ENCODE assay signal across 24 cellular contexts in genomic region chr11:69376155-69377028, GRCh38.
DNase-seq lines count a peak whose midpoint lies in the region; TF ChIP-seq lines count a peak whose summit lies in the region.
"Had no signal": no experiment of that assay in that cellular context is flagged by ENCODE, and none has a peak within 500 bp of the region (broad histone marks: within the 10 kb centered on the region; RNA-seq: fewer than 3 reads in every experiment).

No MANE protein-coding gene starts in this region.

- H4K8ac ChIP-seq in mesendoderm (ENCODE audit: low read depth, low read length): no peak overlapping the region

- H3K27ac ChIP-seq in RWPE1: peak overlapping the region; percentile 87
- H3K27ac ChIP-seq in esophagus squamous epithelium: peak overlapping the region; percentile 44 to 85 (median 76)
- no peak overlapping the region for H3K27ac ChIP-seq in mesendoderm (ENCODE audit: low read depth, low read length)
- H3K27ac ChIP-seq in sigmoid colon: no peak overlapping the region
- H3K27ac ChIP-seq: GM23248, tibial artery had no signal

- H4K5ac ChIP-seq in mesendoderm (ENCODE audit: low read length): no peak overlapping the region

- H2BK120ac ChIP-seq in mesendoderm (ENCODE audit: low read depth, low read length): no peak overlapping the region

- H3K9me3 ChIP-seq in esophagus squamous epithelium (no peaks in the 10 kb centered on the region), skeletal muscle satellite cell (replicated peaks; ENCODE audit: low read length) (no peaks in the 10 kb centered on the region), sigmoid colon (no peaks in the 10 kb centered on the region)
- H3K9me3 ChIP-seq: A549, tibial artery had no signal

- TF ChIP-seq POLR2A in esophagus squamous epithelium (IDR thresholded peaks at IDR 0.05) (no peak), sigmoid colon (IDR thresholded peaks at IDR 0.05) (no peak)

- no peak overlapping the region for H3K4me3 Mint-ChIP-seq in activated naive CD4-positive, alpha-beta T cell treated with anti-CD3 and anti-CD28 coated beads for 36 hours
- H3K4me3 Mint-ChIP-seq: activated CD4-positive, alpha-beta memory T cell treated with anti-CD3 and anti-CD28 coated beads for 36 hours; activated T-cell treated with anti-CD3 and anti-CD28 coated beads, Interleukin-2, amount 50 U/mL, for 72 hours; CD4-positive, alpha-beta T cell; nephron; stimulated activated effector memory CD8-positive, alpha-beta T cell treated with anti-CD3 and anti-CD28 coated beads, Interleukin-12 subunit alpha, Interleukin-12 subunit beta, amount 100 ng/mL, for 72 hours; T-cell had no signal

- H3K36me3 ChIP-seq in esophagus squamous epithelium (no peaks in the 10 kb centered on the region), skeletal muscle satellite cell (ENCODE audit: insufficient read depth, low read length) (no peaks in the 10 kb centered on the region), mesendoderm (ENCODE audit: control insufficient read depth, insufficient read depth, low read length) (no peaks in the 10 kb centered on the region), sigmoid colon (no peaks in the 10 kb centered on the region)
- H3K36me3 ChIP-seq: tibial artery had no signal

- TF ChIP-seq EP300 in sigmoid colon (IDR thresholded peaks at IDR 0.05): no peak

- H3K56ac ChIP-seq in mesendoderm (ENCODE audit: low read length): no peak overlapping the region

- H3K36me3 Mint-ChIP-seq in activated naive CD4-positive, alpha-beta T cell treated with anti-CD3 and anti-CD28 coated beads for 36 hours (ENCODE audit: low read depth): no peaks in the 10 kb centered on the region
- H3K36me3 Mint-ChIP-seq: activated CD4-positive, alpha-beta memory T cell treated with anti-CD3 and anti-CD28 coated beads for 36 hours; stimulated activated effector memory CD8-positive, alpha-beta T cell treated with anti-CD3 and anti-CD28 coated beads, Interleukin-12 subunit alpha, Interleukin-12 subunit beta, amount 100 ng/mL, for 72 hours; T-cell had no signal

- H3K9ac ChIP-seq in skeletal muscle satellite cell (ENCODE audit: low read depth, low read length) (no peak overlapping the region), mesendoderm (ENCODE audit: low read length) (no peak overlapping the region)
- H3K9ac ChIP-seq: GM23248 had no signal

- no peak overlapping the region for H2BK5ac ChIP-seq in mesendoderm (ENCODE audit: low read length)

- CTCF ChIA-PET in activated naive CD4-positive, alpha-beta T cell treated with anti-CD3 and anti-CD28 coated beads for 36 hours (lab: Charles Lee): no interaction called here
- CTCF ChIA-PET in RWPE1 (lab: Yijun Ruan, JAX): interaction anchor here (0.8 kb wide), 1 partner anchor 275 kb away, joined by 3 read pairs; no protein-coding TSS in a partner anchor

- no peak overlapping the region for H3K18ac ChIP-seq in mesendoderm (ENCODE audit: low read length)

- no peaks in the 10 kb centered on the region for H3K27me3 ChIP-seq in esophagus squamous epithelium
- H3K27me3 ChIP-seq in skeletal muscle satellite cell (ENCODE audit: control insufficient read depth, insufficient read depth, low read length): no peaks in the 10 kb centered on the region
- H3K27me3 ChIP-seq in mesendoderm (ENCODE audit: insufficient read depth, low read length, poor library complexity): no peaks in the 10 kb centered on the region
- peaks cover 0 to 7% (median 0%) of the 10 kb centered on the region in 3 donors for H3K27me3 ChIP-seq in sigmoid colon

- no peak overlapping the region for H3K23ac ChIP-seq in mesendoderm (ENCODE audit: low read length)

- H3K4me3 ChIP-seq in esophagus squamous epithelium (peak overlapping the region in 2 of 4 donors; percentile 15 to 40), skeletal muscle satellite cell (ENCODE audit: low read length) (no peak overlapping the region), mesendoderm (ENCODE audit: low read length) (no peak overlapping the region), sigmoid colon (no peak overlapping the region)
- H3K4me3 ChIP-seq: A549, GM23248, tibial artery had no signal

- H3K4me1 Mint-ChIP-seq in activated naive CD4-positive, alpha-beta T cell treated with anti-CD3 and anti-CD28 coated beads for 36 hours (ENCODE audit: low read depth): no peaks in the 10 kb centered on the region
- H3K4me1 Mint-ChIP-seq: nephron had no signal

- H2AK5ac ChIP-seq in mesendoderm (ENCODE audit: low read length): no peak overlapping the region

- no peaks in the 10 kb centered on the region for H3K9me3 Mint-ChIP-seq in activated naive CD4-positive, alpha-beta T cell treated with anti-CD3 and anti-CD28 coated beads for 36 hours
- H3K9me3 Mint-ChIP-seq: activated CD4-positive, alpha-beta memory T cell treated with anti-CD3 and anti-CD28 coated beads for 36 hours; activated T-cell treated with anti-CD3 and anti-CD28 coated beads, Interleukin-2, amount 50 U/mL, for 72 hours; CD4-positive, alpha-beta T cell; nephron; stimulated activated effector memory CD8-positive, alpha-beta T cell treated with anti-CD3 and anti-CD28 coated beads, Interleukin-12 subunit alpha, Interleukin-12 subunit beta, amount 100 ng/mL, for 72 hours; T-cell had no signal

- H3K4ac ChIP-seq in mesendoderm (ENCODE audit: low read depth, low read length): no peak overlapping the region

- no peaks in the 10 kb centered on the region for H3K79me2 ChIP-seq in mesendoderm (ENCODE audit: control insufficient read depth, insufficient read depth, low read length)

- no peaks in the 10 kb centered on the region for H3K79me1 ChIP-seq in mesendoderm (ENCODE audit: low read length)

- DNase-seq in activated naive CD4-positive, alpha-beta T cell treated with anti-CD3 and anti-CD28 coated beads for 36 hours: peak; percentile 2
- DNase-seq in activated naive CD4-positive, alpha-beta T cell (lab: John Stamatoyannopoulos, UW): no peak
- no peak for DNase-seq in RWPE1 (ENCODE audit: low spot score)
- DNase-seq in esophagus squamous epithelium (lab: John Stamatoyannopoulos, UW): no peak
- DNase-seq in activated gamma-delta T cell treated with Interleukin-2 at 50 U/mL for 16 hours: no peak
- DNase-seq in mesendoderm: no peak
- no peak for DNase-seq in sigmoid colon
- DNase-seq: activated CD4-positive, alpha-beta memory T cell treated with anti-CD3 and anti-CD28 coated beads for 36 hours; activated T-cell treated with anti-CD3 and anti-CD28 coated beads, Interleukin-2, amount 50 U/mL, for 72 hours; central memory CD4-positive, alpha-beta T cell; DMS53; glutamatergic neuron; GM23248; NCI-H2029; NK-92 treated with Interleukin-12 subunit alpha and Interleukin-12 subunit beta, amount 100 ng/mL, for 24 hours; RPMI8226; stimulated activated CD4-positive, alpha-beta T cell treated with anti-CD3 and anti-CD28 coated beads, Interleukin-15, amount 100 ng/mL, for 24 hours had no signal

- no peak overlapping the region for H2BK15ac ChIP-seq in mesendoderm (replicated peaks; ENCODE audit: low read depth)

- no peak for TF ChIP-seq CTCF in RWPE1 (conservative IDR thresholded peaks at IDR 0.05; ENCODE audit: low read depth)
- TF ChIP-seq CTCF in esophagus squamous epithelium (IDR thresholded peaks at IDR 0.05): no peak
- TF ChIP-seq CTCF in sigmoid colon (IDR thresholded peaks at IDR 0.05): no peak

- H3K4me1 ChIP-seq in esophagus squamous epithelium: peaks cover 12 to 59% (median 27%) of the 10 kb centered on the region in 3 donors
- H3K4me1 ChIP-seq in skeletal muscle satellite cell (ENCODE audit: control insufficient read depth, insufficient read depth, low read length): peaks cover 10% of the 10 kb centered on the region
- H3K4me1 ChIP-seq in mesendoderm (ENCODE audit: control insufficient read depth, low read depth, low read length): no peaks in the 10 kb centered on the region
- no peaks in the 10 kb centered on the region for H3K4me1 ChIP-seq in sigmoid colon

- WGBS in esophagus squamous epithelium, 2 donors: 68 to 84% methylated on average over 6 to 14 of the region's 20 CpGs
- WGBS in mesendoderm (ENCODE audit: extremely low coverage, insufficient coverage, low lambda C conversion rate): no CpG with 5 or more reads among the region's 20 CpGs
- 47 to 87% methylated on average over 20 of the region's 20 CpGs for WGBS in sigmoid colon, 2 donors

- intact Hi-C loops in activated naive CD4-positive, alpha-beta T cell treated with anti-CD3 and anti-CD28 coated beads for 36 hours (cut with micrococcal nuclease): no loop called here
- intact Hi-C loops in esophagus squamous epithelium (cut with DNase I) (no loop called here), sigmoid colon (cut with DNase I) (no loop called here)

- H3K4me2 ChIP-seq in skeletal muscle satellite cell (ENCODE audit: low read length): peak overlapping the region; percentile 58
- H3K4me2 ChIP-seq in mesendoderm (ENCODE audit: low read length): no peak overlapping the region
- H3K4me2 ChIP-seq: A549 had no signal

- H3K27ac Mint-ChIP-seq in activated naive CD4-positive, alpha-beta T cell treated with anti-CD3 and anti-CD28 coated beads for 36 hours: no peak overlapping the region
- H3K27ac Mint-ChIP-seq: activated CD4-positive, alpha-beta memory T cell treated with anti-CD3 and anti-CD28 coated beads for 36 hours; activated T-cell treated with anti-CD3 and anti-CD28 coated beads, Interleukin-2, amount 50 U/mL, for 72 hours; CD4-positive, alpha-beta T cell; nephron; stimulated activated effector memory CD8-positive, alpha-beta T cell treated with anti-CD3 and anti-CD28 coated beads, Interleukin-12 subunit alpha, Interleukin-12 subunit beta, amount 100 ng/mL, for 72 hours; T-cell had no signal

- POLR2A ChIA-PET in RWPE1 (lab: Yijun Ruan, JAX; ENCODE audit: low non-redundant PET): no interaction called here

- no peaks in the 10 kb centered on the region for H3K27me3 Mint-ChIP-seq in activated naive CD4-positive, alpha-beta T cell treated with anti-CD3 and anti-CD28 coated beads for 36 hours (ENCODE audit: low read depth)
- H3K27me3 Mint-ChIP-seq: activated CD4-positive, alpha-beta memory T cell treated with anti-CD3 and anti-CD28 coated beads for 36 hours; CD4-positive, alpha-beta T cell had no signal

Comparison
In these comparisons a context has a peak if more than half of its experiments do, and no peak if none do; other contexts are left out.
1. H3K27ac ChIP-seq: peak in RWPE1 (single experiment) and esophagus squamous epithelium (4 of 4); none in mesendoderm (single experiment) and sigmoid colon (0 of 4).